Comparison of ENCODE assay signal across 8 cellular contexts in genomic region chrX:107894038-107894437, GRCh38.
DNase-seq lines count a peak whose midpoint lies in the region; ATAC-seq and TF ChIP-seq lines count a peak whose summit lies in the region.

No MANE protein-coding gene starts in this region.

- TF ChIP-seq CTCF in GM12875 (IDR thresholded peaks at IDR 0.05; ENCODE audit: borderline replicate concordance, insufficient read depth, low read depth, low read length) (peak; percentile 34; the same call in 1 of the 2 replicates), body of pancreas (IDR thresholded peaks at IDR 0.05) (peak in 6 of 7 experiments; percentile 15 to 58 (median 44)), vagina (IDR thresholded peaks at IDR 0.05) (peak in 2 of 3 experiments; percentile 19 to 45)

- H3K27me3 Mint-ChIP-seq in CD4-positive, CD25-positive, alpha-beta regulatory T cell, result peaks cover 6% of the 10 kb centered on the region

- H3K27ac Mint-ChIP-seq in CD4-positive, CD25-positive, alpha-beta regulatory T cell, result no peak overlapping the region

- no peaks in the 10 kb centered on the region for H3K9me3 ChIP-seq in CD4-positive, CD25-positive, alpha-beta regulatory T cell (ENCODE audit: control insufficient read depth in 2 of 2, low read length in 2 of 2)
- no peaks in the 10 kb centered on the region for H3K9me3 ChIP-seq in body of pancreas
- no peaks in the 10 kb centered on the region for H3K9me3 ChIP-seq in vagina

- no peaks in the 10 kb centered on the region for H3K36me3 ChIP-seq in CD4-positive, CD25-positive, alpha-beta regulatory T cell (ENCODE audit: control insufficient read depth, insufficient read depth, low read length)
- H3K36me3 ChIP-seq in body of pancreas (replicated peaks in 1 of 2; ENCODE audit: insufficient read depth in 1 of 2, low read depth in 2 of 2) (no peaks in the 10 kb centered on the region), vagina (no peaks in the 10 kb centered on the region)

- peak; percentile 3 to 65 (median 63) for DNase-seq in CD4-positive, CD25-positive, alpha-beta regulatory T cell
- peak; percentile 54 for DNase-seq in NOMO-1 treated with DMSO at 0.1 percent for 48 hours (lab: John Stamatoyannopoulos, UW; ENCODE audit: unreplicated experiment)
- DNase-seq in body of pancreas, result peak in 1 of 4 donors; percentile 30
- peak; percentile 68 for DNase-seq in left kidney (ENCODE audit: low read depth, low spot score)
- DNase-seq in vagina (ENCODE audit: extremely low spot score in 2 of 2), result no peak

- H3K4me1 Mint-ChIP-seq in CD4-positive, CD25-positive, alpha-beta regulatory T cell, result peaks cover 0 to 2% (median 0%) of the 10 kb centered on the region in 4 donors

- no peaks in the 10 kb centered on the region for H3K4me1 ChIP-seq in CD4-positive, CD25-positive, alpha-beta regulatory T cell (ENCODE audit: control insufficient read depth, insufficient read depth, low read length, poor library complexity, severe bottlenecking)
- no peaks in the 10 kb centered on the region for H3K4me1 ChIP-seq in body of pancreas
- no peaks in the 10 kb centered on the region for H3K4me1 ChIP-seq in vagina

- WGBS in body of pancreas, 2 donors, result 24 to 28% methylated on average over 4 of the region's 4 CpGs

- peaks cover 0 to 3% (median 0%) of the 10 kb centered on the region in 7 donors for H3K9me3 Mint-ChIP-seq in CD4-positive, CD25-positive, alpha-beta regulatory T cell

- no peak overlapping the region for H3K4me3 ChIP-seq in CD4-positive, CD25-positive, alpha-beta regulatory T cell (ENCODE audit: low read depth, low read length)
- H3K4me3 ChIP-seq in GM12875 (ENCODE audit: low read depth, low read length), result no peak overlapping the region
- no peak overlapping the region for H3K4me3 ChIP-seq in body of pancreas
- no peak overlapping the region for H3K4me3 ChIP-seq in vagina

- H3K4me3 Mint-ChIP-seq in CD4-positive, CD25-positive, alpha-beta regulatory T cell, result no peak overlapping the region

- H3K27me3 ChIP-seq in CD4-positive, CD25-positive, alpha-beta regulatory T cell (ENCODE audit: control insufficient read depth, insufficient read depth, low read length), result no peaks in the 10 kb centered on the region
- H3K27me3 ChIP-seq in body of pancreas (no peaks in the 10 kb centered on the region), vagina (no peaks in the 10 kb centered on the region)

- TF ChIP-seq POLR2A in body of pancreas (IDR thresholded peaks at IDR 0.05) (no peak), vagina (IDR thresholded peaks at IDR 0.05) (no peak)

- H3K36me3 Mint-ChIP-seq in CD4-positive, CD25-positive, alpha-beta regulatory T cell, result peaks cover 4% of the 10 kb centered on the region

- intact Hi-C loops in body of pancreas (cut with DNase I), result loop anchor here (10.0 kb wide), 1 partner anchor 229 kb away; no protein-coding TSS in a partner anchor
- intact Hi-C loops in vagina (cut with DNase I), result no loop called here

- peak in 1 of 2 donors; percentile 52 for ATAC-seq in CD4-positive, CD25-positive, alpha-beta regulatory T cell (ENCODE audit: low read depth in 2 of 2)
- ATAC-seq in HG03175 (IDR thresholded peaks at IDR 0.05; ENCODE audit: unreplicated experiment) (peak; percentile 81), body of pancreas (no peak), HG03097 (IDR thresholded peaks at IDR 0.05; ENCODE audit: low FRiP score, unreplicated experiment) (no peak)

- H3K27ac ChIP-seq in CD4-positive, CD25-positive, alpha-beta regulatory T cell (ENCODE audit: insufficient read depth, low read length, poor library complexity, severe bottlenecking), result no peak overlapping the region
- H3K27ac ChIP-seq in body of pancreas (no peak overlapping the region), vagina (no peak overlapping the region)

Comparison
In these comparisons a context has a peak if more than half of its experiments do, and no peak if none do; other contexts are left out.
1. DNase-seq: peak in CD4-positive, CD25-positive, alpha-beta regulatory T cell (3 of 3), NOMO-1 treated with DMSO at 0.1 percent for 48 hours (single experiment) and left kidney (single experiment); none in vagina (0 of 2).
2. Peak in every context shown above with its lines, with median percentiles within 50 percentile points of each other: CTCF ChIP-seq.